In the genomic region with DNA sequence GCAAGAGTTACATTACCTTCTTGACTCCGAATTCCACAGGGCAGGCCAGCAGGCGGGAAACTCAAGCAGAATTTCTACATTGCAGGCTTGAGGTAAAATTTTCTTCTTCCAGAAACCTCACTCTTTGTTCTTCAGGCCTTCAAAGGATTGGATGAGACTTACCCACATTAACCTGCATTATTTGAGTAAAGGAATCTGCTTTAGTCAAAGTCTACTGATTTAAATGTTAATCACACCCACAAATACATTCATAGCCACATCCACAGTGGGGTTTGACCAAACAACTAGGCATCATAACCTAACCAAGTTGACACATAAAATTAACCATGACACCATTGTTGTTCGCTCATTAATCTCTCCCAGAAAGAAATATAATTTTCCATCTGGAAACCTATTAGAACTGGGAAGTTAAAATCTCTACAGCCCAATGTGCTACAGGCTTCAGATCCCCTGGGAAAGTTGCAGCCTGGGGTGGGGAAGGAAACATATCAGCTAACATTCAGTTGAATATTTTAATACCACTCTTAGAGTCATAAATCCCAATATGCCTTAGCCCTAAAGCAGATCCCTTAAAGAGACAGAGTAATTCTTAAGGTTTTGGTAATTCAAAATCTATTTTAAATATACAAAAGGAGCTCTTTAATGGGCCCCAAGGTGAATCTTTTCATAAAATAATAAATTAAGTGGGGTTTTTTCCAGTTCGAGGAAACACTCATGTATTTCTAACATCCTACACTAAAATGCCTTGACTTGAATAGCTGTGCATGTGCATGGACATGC, we compare ENCODE assay signal across 17 cellular contexts.
A peak's percentile ranks its signal among the peaks of the same experiment; 100 is the strongest.
DNase-seq lines count a peak whose midpoint lies in the region; ATAC-seq and TF ChIP-seq lines count a peak whose summit lies in the region.
"Had no signal": no experiment of that assay in that cellular context is flagged by ENCODE, and none has a peak within 500 bp of the region (broad histone marks: within the 10 kb centered on the region; RNA-seq: fewer than 3 reads in every experiment).

No MANE protein-coding gene starts in this region.

- 92% methylated on average over 4 of the region's 4 CpGs for WGBS in hepatocyte (ENCODE audit: low lambda C conversion rate, missing lambda C conversion rate)
- no CpG with 5 or more reads among the region's 4 CpGs for WGBS in neuronal stem cell (ENCODE audit: extremely low coverage in 2 of 2, insufficient read length in 2 of 2, insufficient replicate concordance in 1 of 2), 2 donors
- 76 to 80% methylated on average over 4 of the region's 4 CpGs for WGBS in transverse colon (ENCODE audit: low coverage in 1 of 2), 2 donors

- no peak overlapping the region for H3K4ac ChIP-seq in neuronal stem cell (ENCODE audit: low read length)

- no peak overlapping the region for H2AFZ ChIP-seq in hepatocyte
- H2AFZ ChIP-seq in neuronal stem cell (ENCODE audit: low read length) = peak overlapping the region; percentile 71

- no peak overlapping the region for H4K8ac ChIP-seq in neuronal stem cell (ENCODE audit: low read depth, low read length)

- peak overlapping the region; percentile 31 for H3K27ac ChIP-seq in hepatocyte
- no peak overlapping the region for H3K27ac ChIP-seq in neuronal stem cell (replicated peaks; ENCODE audit: low read length)
- peak overlapping the region; percentile 42 to 76 (median 64) for H3K27ac ChIP-seq in transverse colon
- H3K27ac ChIP-seq: 22Rv1, C4-2B had no signal

- H3K14ac ChIP-seq in neuronal stem cell (ENCODE audit: low read length) = no peak overlapping the region

- H2BK15ac ChIP-seq in neuronal stem cell (ENCODE audit: low read length) = no peak overlapping the region

- no peak overlapping the region for H2AK5ac ChIP-seq in neuronal stem cell (ENCODE audit: low read depth, low read length)

- no peak overlapping the region for H3K9ac ChIP-seq in neuronal stem cell (ENCODE audit: low read depth, low read length, poor library complexity)

- H3K9me3 ChIP-seq in hepatocyte (ENCODE audit: low read depth) (no peaks in the 10 kb centered on the region), neuronal stem cell (replicated peaks in 1 of 2; ENCODE audit: control insufficient read depth in 2 of 2, insufficient read depth in 1 of 2, low read depth in 1 of 2, low read length in 2 of 2) (no peaks in the 10 kb centered on the region), transverse colon (no peaks in the 10 kb centered on the region)
- H3K9me3 ChIP-seq: HAP-1, Peyer's patch had no signal

- no peaks in the 10 kb centered on the region for H3K79me1 ChIP-seq in neuronal stem cell (ENCODE audit: low read depth, low read length)

- no peaks in the 10 kb centered on the region for H3K79me2 ChIP-seq in hepatocyte

- in situ Hi-C loops in transverse colon (cut with MboI; ENCODE audit: low pct_ligation_motif_present in 1 of 4, low pct_unique_long_range_greater_than_20kb in 1 of 4, low sequenced_read_pairs in 3 of 4) = no loop called here

- H4K20me1 ChIP-seq in hepatocyte (ENCODE audit: insufficient read depth, poor library complexity, severe bottlenecking) = no peaks in the 10 kb centered on the region

- no peak overlapping the region for H2BK12ac ChIP-seq in neuronal stem cell (ENCODE audit: low read length)

- H2BK5ac ChIP-seq in neuronal stem cell (ENCODE audit: low read length) = no peak overlapping the region

- intact Hi-C loops in transverse colon (cut with DNase I; ENCODE audit: low total_unique reads) = no loop called here

- H3K4me2 ChIP-seq in hepatocyte = no peak overlapping the region
- H3K4me2 ChIP-seq in neuronal stem cell (ENCODE audit: insufficient read depth, low read length, poor library complexity, severe bottlenecking) = no peak overlapping the region

- no peak overlapping the region for H3K4me3 ChIP-seq in hepatocyte
- no peak overlapping the region for H3K4me3 ChIP-seq in neuronal stem cell (ENCODE audit: low read length in 2 of 2)
- H3K4me3 ChIP-seq in transverse colon = no peak overlapping the region
- H3K4me3 ChIP-seq: GM12878, HAP-1, Peyer's patch had no signal

- no peak overlapping the region for H4K91ac ChIP-seq in neuronal stem cell (ENCODE audit: low read depth, low read length, poor library complexity)

- H3K4me1 ChIP-seq in hepatocyte (ENCODE audit: insufficient read depth) (peaks cover 45% of the 10 kb centered on the region), neuronal stem cell (ENCODE audit: control insufficient read depth in 2 of 2, insufficient read depth in 1 of 2, low read depth in 1 of 2, low read length in 2 of 2) (peaks cover 10 to 28% of the 10 kb centered on the region in 2 donors), transverse colon (peaks cover 0 to 8% (median 2%) of the 10 kb centered on the region in 4 donors)
- H3K4me1 ChIP-seq: Peyer's patch had no signal

- TF ChIP-seq POLR2A in transverse colon (IDR thresholded peaks at IDR 0.05) = no peak

- H3K36me3 ChIP-seq in hepatocyte (replicated peaks; ENCODE audit: insufficient read depth, low read depth) (no peaks in the 10 kb centered on the region), neuronal stem cell (replicated peaks in 1 of 2; ENCODE audit: control insufficient read depth in 2 of 2, insufficient read depth in 2 of 2, low read length in 2 of 2) (no peaks in the 10 kb centered on the region), transverse colon (no peaks in the 10 kb centered on the region)
- H3K36me3 ChIP-seq: HAP-1, Peyer's patch had no signal

- no peak overlapping the region for H3K18ac ChIP-seq in neuronal stem cell (ENCODE audit: low read length)

- TF ChIP-seq CTCF in hepatocyte (IDR thresholded peaks at IDR 0.05; ENCODE audit: poor library complexity) (no peak), transverse colon (IDR thresholded peaks at IDR 0.05) (no peak)

- H3K23ac ChIP-seq in neuronal stem cell (ENCODE audit: low read depth, low read length, poor library complexity) = no peak overlapping the region

- no peaks in the 10 kb centered on the region for H3K27me3 ChIP-seq in hepatocyte
- H3K27me3 ChIP-seq in neuronal stem cell (ENCODE audit: control insufficient read depth in 3 of 3, insufficient read depth in 3 of 3, low read depth in 1 of 3, low read length in 3 of 3) = no peaks in the 10 kb centered on the region
- H3K27me3 ChIP-seq in transverse colon = no peaks in the 10 kb centered on the region
- H3K27me3 ChIP-seq: Peyer's patch had no signal

- ATAC-seq in HG02885 (IDR thresholded peaks at IDR 0.05; ENCODE audit: poor library complexity, unreplicated experiment) = no peak
- ATAC-seq: GM12878 had no signal

- TF ChIP-seq EP300 in transverse colon (IDR thresholded peaks at IDR 0.05; ENCODE audit: low read depth) = no peak

- DNase-seq in DMS 273 (lab: John Stamatoyannopoulos, UW; ENCODE audit: unreplicated experiment) (peak; percentile 23), DMS 273 treated with DMSO at 0.1 percent for 48 hours (lab: John Stamatoyannopoulos, UW) (no peak), hepatocyte (ENCODE audit: low spot score) (no peak), neuronal stem cell (ENCODE audit: low spot score) (no peak), transverse colon (no peak), NCI-H146 (lab: John Stamatoyannopoulos, UW) (no peak), ecto neural progenitor cell (ENCODE audit: low spot score) (no peak)
- DNase-seq: DMS79, NCI-H2107, NCI-H446 treated with DMSO at 0.1 percent for 48 hours, Peyer's patch, SHP77 had no signal

- H3K9me2 ChIP-seq in hepatocyte (replicated peaks; ENCODE audit: insufficient read depth) = no peaks in the 10 kb centered on the region

- H2BK120ac ChIP-seq in neuronal stem cell (ENCODE audit: low read depth, low read length) = no peak overlapping the region
